Comparison of ENCODE assay signal across 8 cellular contexts in the genomic region with DNA sequence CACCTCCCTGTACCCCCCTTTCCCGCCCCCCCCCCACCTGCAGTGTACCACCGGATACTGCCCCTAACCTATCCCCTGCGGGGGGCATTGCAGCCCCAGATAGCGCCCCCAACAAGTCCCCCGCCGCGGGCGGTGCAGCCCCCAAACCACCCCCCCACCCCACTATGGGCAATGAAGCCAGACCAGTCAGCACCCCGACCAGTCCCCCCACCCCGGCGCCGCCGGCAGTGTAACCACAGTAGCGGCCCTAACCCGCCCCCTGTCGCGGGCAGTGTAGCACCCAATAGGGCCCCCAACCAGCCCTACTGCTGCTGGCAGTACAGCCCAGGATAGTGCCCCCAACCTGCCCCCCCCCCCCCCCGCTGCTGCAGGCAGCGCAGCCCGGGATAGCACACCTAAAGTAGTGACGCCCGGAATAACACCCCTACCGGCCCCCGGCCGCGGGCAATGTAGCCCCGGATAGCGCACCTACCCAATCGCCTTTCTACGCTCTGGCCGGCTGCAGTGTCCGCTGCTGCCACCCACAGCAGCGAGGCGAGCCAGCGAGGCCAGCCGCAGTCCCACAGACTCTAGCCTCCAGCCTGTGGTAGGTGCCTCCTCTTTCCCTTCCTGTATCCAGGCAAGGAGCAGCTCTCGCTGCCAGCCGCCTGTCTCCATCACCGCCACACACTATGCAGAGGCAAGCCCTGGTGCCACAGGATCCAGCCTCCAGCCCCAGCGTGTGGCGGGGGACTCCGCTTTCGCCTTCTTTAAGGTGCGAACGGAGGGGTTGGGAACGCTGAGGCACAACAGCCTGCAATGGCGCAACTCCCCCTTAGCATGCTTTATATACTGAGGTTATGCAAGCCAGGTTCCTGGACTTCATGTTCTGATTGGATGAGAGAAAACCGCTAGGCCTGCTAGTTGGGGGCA.
A peak's percentile ranks its signal among the peaks of the same experiment; 100 is the strongest.
DNase-seq lines count a peak whose midpoint lies in the region; ATAC-seq, FAIRE-seq and TF ChIP-seq lines count a peak whose summit lies in the region.
"Not testable (repeated sequence)": the region's sequence is repeated elsewhere in the genome, so short reads cannot be mapped to it uniquely, and the experiment has no call there.

No MANE protein-coding gene starts in this region.

- H3K27me3 Mint-ChIP-seq in endodermal cell (ENCODE audit: insufficient read depth): not testable (repeated sequence)
- peaks cover 11% of the 10 kb centered on the region for H3K27me3 Mint-ChIP-seq in stimulated activated naive CD8-positive, alpha-beta T cell treated with anti-CD3 and anti-CD28 coated beads, Interleukin-15, amount 100 ng/mL, for 72 hours

- CTCF ChIA-PET in K562 (lab: Yijun Ruan, JAX; ENCODE audit: low intra/inter-chr PET ratio): interaction anchor here (0.6 kb wide), 1 partner anchor 510 kb away, joined by 3 read pairs; no protein-coding TSS in a partner anchor

- not testable (repeated sequence) for H3K4me1 Mint-ChIP-seq in endodermal cell; stimulated activated naive CD8-positive, alpha-beta T cell treated with anti-CD3 and anti-CD28 coated beads, Interleukin-15, amount 100 ng/mL, for 72 hours

- TF ChIP-seq CTCF in DND-41 (IDR thresholded peaks at IDR 0.05; ENCODE audit: borderline replicate concordance, extremely low read depth, low read length, poor library complexity, severe bottlenecking); K562 (IDR thresholded peaks at IDR 0.05 in 2 of 3, conservative IDR thresholded peaks at IDR 0.05 in 1 of 3; ENCODE audit: insufficient read depth in 2 of 3, low read depth in 1 of 3, low read length in 3 of 3); endodermal cell (conservative IDR thresholded peaks at IDR 0.05): not testable (repeated sequence)

- H3K27ac ChIP-seq in DND-41 (ENCODE audit: low read length); K562 (ENCODE audit: extremely low read depth, low read depth, low read length); endodermal cell (ENCODE audit: low read depth, low read length): not testable (repeated sequence)

- in situ Hi-C loops in K562 (cut with MboI): not testable (repeated sequence)

- peak overlapping the region; percentile 82; the same call in 1 of the 2 replicates for H3K4me2 ChIP-seq in DND-41 (ENCODE audit: insufficient read depth, low read length)
- H3K4me2 ChIP-seq in K562 (ENCODE audit: insufficient read depth, low read length): not testable (repeated sequence)

- not testable (repeated sequence) for BruUV-seq in K562 (replicated peaks; lab: Mats Ljungman, UMichigan)

- H3K27ac Mint-ChIP-seq in endodermal cell; stimulated activated naive CD8-positive, alpha-beta T cell treated with anti-CD3 and anti-CD28 coated beads, Interleukin-15, amount 100 ng/mL, for 72 hours: not testable (repeated sequence)

- H3K4me1 ChIP-seq in DND-41 (ENCODE audit: insufficient read depth, low read length); endodermal cell (ENCODE audit: control insufficient read depth, insufficient read depth, low read length): not testable (repeated sequence)
- H3K4me1 ChIP-seq in K562 (replicated peaks in 1 of 2; ENCODE audit: control insufficient read depth in 2 of 2, insufficient read depth in 2 of 2, low read length in 2 of 2): peaks cover 0 to 15% of the 10 kb centered on the region in 2 experiments; a peak in 3 of 5 replicates

- not testable (repeated sequence) for H3K27me3 ChIP-seq in DND-41 (ENCODE audit: insufficient read depth, low read length, poor library complexity); K562 (ENCODE audit: control insufficient read depth in 2 of 2, insufficient read depth in 2 of 2, low read length in 2 of 2); endodermal cell (ENCODE audit: control insufficient read depth, insufficient read depth, low read length, poor library complexity, severe bottlenecking)

- not testable (repeated sequence) for H3K9me1 ChIP-seq in K562 (ENCODE audit: control insufficient read depth, insufficient read depth, low read length)

- not testable (repeated sequence) for DNase-seq in DND-41; K562 (ENCODE audit: extremely low read depth in 1 of 4, low spot score in 3 of 4); stimulated activated naive CD8-positive, alpha-beta T cell treated with anti-CD3 and anti-CD28 coated beads, Interleukin-15, amount 100 ng/mL, for 72 hours
- DNase-seq in NCI-H1930 (lab: John Stamatoyannopoulos, UW): peak; percentile 17 to 27
- peak; percentile 54 for DNase-seq in endodermal cell
- peak; percentile 35 for DNase-seq in islet precursor cell
- peak; percentile 70 for DNase-seq in posterior vena cava (ENCODE audit: low spot score)

- not testable (repeated sequence) for H3K9me3 ChIP-seq in DND-41 (ENCODE audit: insufficient read depth, low read length, severe bottlenecking); K562 (replicated peaks; ENCODE audit: control insufficient read depth, insufficient read depth, low read depth, low read length); endodermal cell (ENCODE audit: control insufficient read depth, low read length)

- WGBS in K562 (ENCODE audit: insufficient coverage, low coverage, missing lambda C conversion rate): 33% methylated on average over 24 of the region's 48 CpGs
- WGBS in endodermal cell (ENCODE audit: insufficient coverage in 1 of 2, insufficient read length in 1 of 2), 2 experiments: 94% methylated on average over 22 of the region's 48 CpGs; no CpG with 5 or more reads in 1 of the 2 experiments

- TF ChIP-seq RAD21 in K562 (CRISPR knock-in tag; conservative IDR thresholded peaks at IDR 0.05 in 1 of 2, IDR thresholded peaks at IDR 0.05 in 1 of 2): not testable (repeated sequence)

- TF ChIP-seq EP300 in K562 (IDR thresholded peaks at IDR 0.05; ENCODE audit: low read length): not testable (repeated sequence)

- TF ChIP-seq POLR2A in K562 (conservative IDR thresholded peaks at IDR 0.05): not testable (repeated sequence)

- not testable (repeated sequence) for H3K36me3 ChIP-seq in DND-41 (ENCODE audit: insufficient read depth, low read length); K562 (ENCODE audit: control insufficient read depth, insufficient read depth, low read length); endodermal cell (ENCODE audit: control insufficient read depth, insufficient read depth, low read length)

- POLR2A ChIA-PET in K562 (lab: Yijun Ruan, JAX): not testable (repeated sequence)

- not testable (repeated sequence) for H3K4me3 Mint-ChIP-seq in endodermal cell
- peak overlapping the region; percentile 33 to 90 for H3K4me3 Mint-ChIP-seq in stimulated activated naive CD8-positive, alpha-beta T cell treated with anti-CD3 and anti-CD28 coated beads, Interleukin-15, amount 100 ng/mL, for 72 hours

- H3K36me3 Mint-ChIP-seq in endodermal cell (ENCODE audit: low read depth): not testable (repeated sequence)

- H4K20me1 ChIP-seq in DND-41 (ENCODE audit: insufficient read depth, low read length); K562 (replicated peaks; ENCODE audit: control insufficient read depth, insufficient read depth, low read length): not testable (repeated sequence)

- not testable (repeated sequence) for FAIRE-seq in K562 (lab: Jason Lieb, UNC)

- ATAC-seq in DND-41 (ENCODE audit: insufficient read depth, low read depth); K562: not testable (repeated sequence)
- ATAC-seq in SK-N-SH treated with all-trans-retinoic acid at 6 μM for 48 hours: peak; percentile 57
- ATAC-seq in stimulated activated naive CD8-positive, alpha-beta T cell treated with anti-CD3 and anti-CD28 coated beads, Interleukin-15, amount 100 ng/mL, for 72 hours: peak; percentile 15

- not testable (repeated sequence) for H3K4me3 ChIP-seq in DND-41 (ENCODE audit: low read depth in 1 of 2, low read length in 2 of 2); K562; endodermal cell (ENCODE audit: low read length)

- intact Hi-C loops in K562 (cut with micrococcal nuclease): loop anchor here (5.0 kb wide), 1 partner anchor 159 kb away; no protein-coding TSS in a partner anchor
- intact Hi-C loops in posterior vena cava (cut with DNase I): not testable (repeated sequence)

- not testable (repeated sequence) for H2AFZ ChIP-seq in DND-41 (ENCODE audit: low read depth, low read length); K562 (ENCODE audit: low read depth, low read length)

- H3K79me2 ChIP-seq in DND-41 (ENCODE audit: insufficient read depth, low read length): peaks cover 13% of the 10 kb centered on the region
- not testable (repeated sequence) for H3K79me2 ChIP-seq in K562 (ENCODE audit: control insufficient read depth, insufficient read depth, low read length)

- H3K9me3 Mint-ChIP-seq in endodermal cell: peaks cover 44% of the 10 kb centered on the region
- not testable (repeated sequence) for H3K9me3 Mint-ChIP-seq in stimulated activated naive CD8-positive, alpha-beta T cell treated with anti-CD3 and anti-CD28 coated beads, Interleukin-15, amount 100 ng/mL, for 72 hours

- H3K9ac ChIP-seq in DND-41 (ENCODE audit: low read depth, low read length); K562 (ENCODE audit: insufficient read depth in 1 of 2, low read depth in 2 of 2, low read length in 2 of 2); endodermal cell (ENCODE audit: extremely low read depth, low read length, poor library complexity, severe bottlenecking): not testable (repeated sequence)

TF ChIP-seq in K562, 482 proteins besides CTCF, POLR2A, EP300 and RAD21:
- TF ChIP-seq CEBPB (tag; IDR thresholded peaks at IDR 0.05): peak; percentile 63
